1 cellular context compared by ENCODE assay signal in the genomic region with DNA sequence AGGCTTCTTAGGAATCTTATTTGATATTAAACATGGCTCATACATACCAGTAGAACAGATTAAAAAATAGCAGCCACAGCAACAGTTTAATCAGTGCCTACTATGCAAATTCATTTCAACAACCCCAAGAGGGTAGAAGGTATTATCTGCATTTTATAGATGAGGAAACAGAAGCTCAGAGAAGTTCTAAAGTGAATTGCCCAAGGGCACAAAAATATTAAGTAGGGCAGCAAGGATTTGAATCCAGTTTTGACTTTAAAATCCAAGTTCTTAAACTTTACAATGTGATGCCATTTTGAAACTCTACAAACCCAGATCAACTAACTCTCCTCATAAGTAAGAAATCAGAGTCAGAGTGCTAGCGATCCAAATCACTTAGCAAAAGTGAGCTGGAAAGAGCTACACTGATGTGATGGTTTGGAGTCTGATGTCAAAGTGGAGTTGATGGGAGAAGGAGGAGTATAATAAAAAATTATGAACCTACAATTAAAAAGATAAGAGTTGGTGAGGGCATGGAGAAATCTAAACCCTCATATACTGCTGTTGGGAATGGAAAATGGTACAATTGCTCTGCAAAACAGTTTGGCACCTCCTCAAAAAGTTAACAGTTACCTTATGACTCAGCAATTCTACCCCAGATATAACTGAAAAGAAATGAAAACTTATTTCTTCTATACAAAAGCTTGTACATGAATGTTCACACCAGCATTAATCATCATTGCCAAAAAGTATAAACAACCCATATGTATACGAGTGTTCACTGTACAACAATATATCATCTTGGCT.
TF ChIP-seq lines count a peak whose summit lies in the region.

No MANE protein-coding gene starts in this region.

TF ChIP-seq in HepG2, 621 proteins besides CTCF, POLR2A, EP300 and RAD21 (continued from another document):
- TF ChIP-seq, protein P1, sequence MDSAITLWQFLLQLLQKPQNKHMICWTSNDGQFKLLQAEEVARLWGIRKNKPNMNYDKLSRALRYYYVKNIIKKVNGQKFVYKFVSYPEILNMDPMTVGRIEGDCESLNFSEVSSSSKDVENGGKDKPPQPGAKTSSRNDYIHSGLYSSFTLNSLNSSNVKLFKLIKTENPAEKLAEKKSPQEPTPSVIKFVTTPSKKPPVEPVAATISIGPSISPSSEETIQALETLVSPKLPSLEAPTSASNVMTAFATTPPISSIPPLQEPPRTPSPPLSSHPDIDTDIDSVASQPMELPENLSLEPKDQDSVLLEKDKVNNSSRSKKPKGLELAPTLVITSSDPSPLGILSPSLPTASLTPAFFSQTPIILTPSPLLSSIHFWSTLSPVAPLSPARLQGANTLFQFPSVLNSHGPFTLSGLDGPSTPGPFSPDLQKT (CRISPR knock-in tag; IDR thresholded peaks at IDR 0.05; ENCODE audit: borderline replicate concordance) = no peak
- TF ChIP-seq MAFG (CRISPR knock-in tag; IDR thresholded peaks at IDR 0.05) (0 out of 2 replicates have a peak, but pooled peaks have one; percentile 15), MAFK (conservative IDR thresholded peaks at IDR 0.05 in 1 of 2, IDR thresholded peaks at IDR 0.05 in 1 of 2; ENCODE audit: low read length in 2 of 2) (peak; percentile 58 to 71; a peak in 3 of 4 replicates)
- TF ChIP-seq, protein P2, sequence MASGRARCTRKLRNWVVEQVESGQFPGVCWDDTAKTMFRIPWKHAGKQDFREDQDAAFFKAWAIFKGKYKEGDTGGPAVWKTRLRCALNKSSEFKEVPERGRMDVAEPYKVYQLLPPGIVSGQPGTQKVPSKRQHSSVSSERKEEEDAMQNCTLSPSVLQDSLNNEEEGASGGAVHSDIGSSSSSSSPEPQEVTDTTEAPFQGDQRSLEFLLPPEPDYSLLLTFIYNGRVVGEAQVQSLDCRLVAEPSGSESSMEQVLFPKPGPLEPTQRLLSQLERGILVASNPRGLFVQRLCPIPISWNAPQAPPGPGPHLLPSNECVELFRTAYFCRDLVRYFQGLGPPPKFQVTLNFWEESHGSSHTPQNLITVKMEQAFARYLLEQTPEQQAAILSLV (CRISPR knock-in tag; IDR thresholded peaks at IDR 0.05; ENCODE audit: borderline replicate concordance) = no peak
